Comparison of ENCODE assay signal across 1 cellular context in the genomic region with DNA sequence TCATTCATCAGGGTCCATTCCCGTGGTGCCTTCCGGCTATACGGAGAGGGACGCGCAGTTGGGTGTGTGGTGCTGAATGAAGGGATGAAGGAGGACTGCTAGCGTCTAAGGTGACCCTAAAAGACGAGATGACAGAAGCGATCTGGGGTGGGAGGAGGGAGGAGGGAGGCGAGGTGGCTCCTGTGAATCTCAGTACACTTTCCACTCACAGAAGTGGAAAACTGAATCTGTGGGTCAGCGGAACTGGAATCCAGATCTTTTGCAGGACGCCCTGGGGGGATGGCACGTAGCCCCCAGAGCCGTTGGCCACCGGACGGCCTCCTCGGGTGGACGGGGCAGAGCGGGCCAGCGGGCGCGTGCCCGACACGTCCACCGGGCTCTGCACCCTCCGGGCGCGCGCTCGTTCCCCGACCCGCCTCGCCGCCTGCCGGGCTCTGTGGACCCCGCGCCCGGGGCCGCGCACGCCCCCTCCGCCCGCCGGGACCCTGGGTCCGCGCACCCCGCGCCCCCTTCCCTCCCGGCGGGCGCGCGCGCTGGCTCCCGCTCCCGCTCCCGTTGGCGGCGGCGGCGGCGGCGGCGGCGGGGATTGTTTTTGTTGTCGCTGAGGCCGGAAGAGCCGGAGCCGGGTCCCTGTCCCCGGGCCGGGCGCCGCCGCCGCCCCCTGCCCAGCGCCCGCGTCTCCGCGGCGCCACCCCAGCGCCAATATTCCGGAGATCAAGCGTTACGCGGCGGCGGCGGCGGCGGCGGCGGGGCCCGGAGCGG.
TF ChIP-seq lines count a peak whose summit lies in the region.

Gene AGO4, plus strand, starts transcription at position 403 of the 762 bp plus-strand sequence. CDS start 401 bp downstream, outside the sequence.

TF ChIP-seq in HepG2, 621 proteins besides CTCF, POLR2A, EP300 and RAD21 (continued from another document):
- TF ChIP-seq E2F1 (CRISPR knock-in tag; IDR thresholded peaks at IDR 0.05) (no peak), TAF15 (IDR thresholded peaks at IDR 0.05; ENCODE audit: low read depth, low read length, poor library complexity, severe bottlenecking) (no peak), FOXO4 (CRISPR knock-in tag; conservative IDR thresholded peaks at IDR 0.05) (no peak), ZNF460 (CRISPR knock-in tag; IDR thresholded peaks at IDR 0.05; ENCODE audit: borderline replicate concordance) (peak; percentile 9; the same call in 1 of the 2 replicates), ZNF142 (CRISPR knock-in tag; IDR thresholded peaks at IDR 0.05) (no peak), PHF8 (CRISPR knock-in tag; IDR thresholded peaks at IDR 0.05) (0 out of 2 replicates have a peak, but pooled peaks have one; percentile 27), ZNF431 (CRISPR knock-in tag; IDR thresholded peaks at IDR 0.05; ENCODE audit: borderline replicate concordance, low read depth) (no peak), SAFB2 (CRISPR knock-in tag; IDR thresholded peaks at IDR 0.05; ENCODE audit: borderline replicate concordance, low read depth) (no peak), GTF2F1 (IDR thresholded peaks at IDR 0.05; ENCODE audit: low read length) (no peak), ZNF326 (CRISPR knock-in tag; IDR thresholded peaks at IDR 0.05; ENCODE audit: borderline replicate concordance) (no peak), HNF4A (CRISPR knock-in tag; IDR thresholded peaks at IDR 0.05) (no peak), HNRNPL (IDR thresholded peaks at IDR 0.05; ENCODE audit: low read depth, low read length) (no peak), ZNF256 (CRISPR knock-in tag; conservative IDR thresholded peaks at IDR 0.05) (no peak), ZNF205 (CRISPR knock-in tag; IDR thresholded peaks at IDR 0.05) (no peak), FLYWCH1 (CRISPR knock-in tag; IDR thresholded peaks at IDR 0.05) (no peak), NR2F6 (IDR thresholded peaks at IDR 0.05) (no peak), NR2F6 (CRISPR knock-in tag; IDR thresholded peaks at IDR 0.05) (no peak), TBX3 (IDR thresholded peaks at IDR 0.05; ENCODE audit: borderline replicate concordance) (no peak), ARID4A (CRISPR knock-in tag; IDR thresholded peaks at IDR 0.05; ENCODE audit: borderline replicate concordance) (peak; percentile 34; the same call in 1 of the 2 replicates), MIER3 (CRISPR knock-in tag; IDR thresholded peaks at IDR 0.05; ENCODE audit: borderline replicate concordance) (no peak), PITX1 (CRISPR knock-in tag; IDR thresholded peaks at IDR 0.05) (0 out of 2 replicates have a peak, but pooled peaks have one; percentile 31), FIP1L1 (IDR thresholded peaks at IDR 0.05; ENCODE audit: borderline replicate concordance, insufficient read depth, low read depth, low read length) (no peak), WIZ (CRISPR knock-in tag; IDR thresholded peaks at IDR 0.05) (no peak), CREM (IDR thresholded peaks at IDR 0.05) (no peak), CREM (CRISPR knock-in tag; IDR thresholded peaks at IDR 0.05) (no peak), BRD4 (CRISPR knock-in tag; IDR thresholded peaks at IDR 0.05) (no peak), MIER2 (CRISPR knock-in tag; IDR thresholded peaks at IDR 0.05) (no peak), KLF12 (CRISPR knock-in tag; IDR thresholded peaks at IDR 0.05; ENCODE audit: borderline replicate concordance) (no peak), MIXL1 (CRISPR knock-in tag; IDR thresholded peaks at IDR 0.05) (no peak), HMGXB3 (CRISPR knock-in tag; IDR thresholded peaks at IDR 0.05; ENCODE audit: borderline replicate concordance) (0 out of 2 replicates have a peak, but pooled peaks have one; percentile 13), REXO4 (CRISPR knock-in tag; IDR thresholded peaks at IDR 0.05; ENCODE audit: borderline replicate concordance) (no peak), HDAC6 (IDR thresholded peaks at IDR 0.05; ENCODE audit: low read depth, low read length) (no peak), ZNF136 (CRISPR knock-in tag; IDR thresholded peaks at IDR 0.05; ENCODE audit: low read depth) (no peak)
- TF ChIP-seq, protein P1, sequence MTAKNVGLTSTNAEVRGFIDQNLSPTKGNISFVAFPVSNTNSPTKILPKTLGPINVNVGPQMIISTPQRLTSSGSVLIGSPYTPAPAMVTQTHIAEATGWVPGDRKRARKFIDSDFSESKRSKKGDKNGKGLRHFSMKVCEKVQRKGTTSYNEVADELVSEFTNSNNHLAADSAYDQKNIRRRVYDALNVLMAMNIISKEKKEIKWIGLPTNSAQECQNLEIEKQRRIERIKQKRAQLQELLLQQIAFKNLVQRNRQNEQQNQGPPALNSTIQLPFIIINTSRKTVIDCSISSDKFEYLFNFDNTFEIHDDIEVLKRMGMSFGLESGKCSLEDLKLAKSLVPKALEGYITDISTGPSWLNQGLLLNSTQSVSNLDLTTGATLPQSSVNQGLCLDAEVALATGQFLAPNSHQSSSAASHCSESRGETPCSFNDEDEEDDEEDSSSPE (CRISPR knock-in tag; IDR thresholded peaks at IDR 0.05) = no peak
